Comparison of ENCODE assay signal across 1 cellular context in genomic region chr3:197525706-197526105, GRCh38.
TF ChIP-seq lines count a peak whose summit lies in the region.

No MANE protein-coding gene starts in this region.

TF ChIP-seq in K562, 482 proteins besides CTCF, POLR2A, EP300 and RAD21 (continued from another document):
- TF ChIP-seq STAT6 (CRISPR knock-in tag; IDR thresholded peaks at IDR 0.05) (no peak), PKNOX1 (IDR thresholded peaks at IDR 0.05) (peak; percentile 53; the same call in 1 of the 2 replicates), MCM2 (IDR thresholded peaks at IDR 0.05; ENCODE audit: low read depth) (peak; percentile 89; the same call in 1 of the 2 replicates), SMAD4 (CRISPR knock-in tag; conservative IDR thresholded peaks at IDR 0.05) (no peak), CLOCK (CRISPR knock-in tag; IDR thresholded peaks at IDR 0.05; ENCODE audit: borderline replicate concordance) (no peak), PTRF (tag; IDR thresholded peaks at IDR 0.05) (no peak), PCBP1 (IDR thresholded peaks at IDR 0.05; ENCODE audit: low read depth, low read length, poor library complexity, severe bottlenecking) (no peak), MCM3 (IDR thresholded peaks at IDR 0.05) (no peak), MYC (IDR thresholded peaks at IDR 0.05; ENCODE audit: low read depth, low read length) (no peak), MYC (CRISPR knock-in tag; IDR thresholded peaks at IDR 0.05; ENCODE audit: borderline replicate concordance, low read depth) (no peak), TEAD2 (tag; IDR thresholded peaks at IDR 0.05) (no peak), NONO (IDR thresholded peaks at IDR 0.05; ENCODE audit: low read depth in 2 of 2, low read length in 1 of 2) (0 out of 4 replicates have a peak, but pooled peaks of 1 of the 2 experiments have one; percentile 40), STAG1 (CRISPR knock-in tag; IDR thresholded peaks at IDR 0.05; ENCODE audit: borderline replicate concordance) (peak; percentile 57; the same call in 1 of the 2 replicates), ZNF263 (CRISPR knock-in tag; IDR thresholded peaks at IDR 0.05; ENCODE audit: borderline replicate concordance) (peak; percentile 100), RCOR1 (IDR thresholded peaks at IDR 0.05; ENCODE audit: borderline replicate concordance in 1 of 2, low read depth in 2 of 2, low read length in 2 of 2) (0 out of 4 replicates have a peak, but pooled peaks of 1 of the 2 experiments have one; percentile 17), ZBTB9 (CRISPR knock-in tag; IDR thresholded peaks at IDR 0.05) (no peak), SMC3 (conservative IDR thresholded peaks at IDR 0.05; ENCODE audit: insufficient read depth, low read depth, low read length) (peak; percentile 42), ZNF780A (CRISPR knock-in tag; IDR thresholded peaks at IDR 0.05) (no peak), ETV5 (CRISPR knock-in tag; IDR thresholded peaks at IDR 0.05; ENCODE audit: low read depth) (no peak), ZFP36 (IDR thresholded peaks at IDR 0.05; ENCODE audit: low read depth, low read length, partially characterized antibody) (peak; percentile 54), JUND (IDR thresholded peaks at IDR 0.05; ENCODE audit: borderline replicate concordance, low read depth, low read length) (0 out of 2 replicates have a peak, but pooled peaks have one; percentile 5), JUND (tag; IDR thresholded peaks at IDR 0.05; ENCODE audit: borderline replicate concordance, low read depth, low read length) (no peak), RBM22 (IDR thresholded peaks at IDR 0.05; ENCODE audit: low read depth, low read length, poor library complexity, severe bottlenecking) (no peak), CTBP1 (IDR thresholded peaks at IDR 0.05; ENCODE audit: borderline replicate concordance) (peak; percentile 16; the same call in 1 of the 2 replicates)
